8 cellular contexts compared by ENCODE assay signal in the genomic region with DNA sequence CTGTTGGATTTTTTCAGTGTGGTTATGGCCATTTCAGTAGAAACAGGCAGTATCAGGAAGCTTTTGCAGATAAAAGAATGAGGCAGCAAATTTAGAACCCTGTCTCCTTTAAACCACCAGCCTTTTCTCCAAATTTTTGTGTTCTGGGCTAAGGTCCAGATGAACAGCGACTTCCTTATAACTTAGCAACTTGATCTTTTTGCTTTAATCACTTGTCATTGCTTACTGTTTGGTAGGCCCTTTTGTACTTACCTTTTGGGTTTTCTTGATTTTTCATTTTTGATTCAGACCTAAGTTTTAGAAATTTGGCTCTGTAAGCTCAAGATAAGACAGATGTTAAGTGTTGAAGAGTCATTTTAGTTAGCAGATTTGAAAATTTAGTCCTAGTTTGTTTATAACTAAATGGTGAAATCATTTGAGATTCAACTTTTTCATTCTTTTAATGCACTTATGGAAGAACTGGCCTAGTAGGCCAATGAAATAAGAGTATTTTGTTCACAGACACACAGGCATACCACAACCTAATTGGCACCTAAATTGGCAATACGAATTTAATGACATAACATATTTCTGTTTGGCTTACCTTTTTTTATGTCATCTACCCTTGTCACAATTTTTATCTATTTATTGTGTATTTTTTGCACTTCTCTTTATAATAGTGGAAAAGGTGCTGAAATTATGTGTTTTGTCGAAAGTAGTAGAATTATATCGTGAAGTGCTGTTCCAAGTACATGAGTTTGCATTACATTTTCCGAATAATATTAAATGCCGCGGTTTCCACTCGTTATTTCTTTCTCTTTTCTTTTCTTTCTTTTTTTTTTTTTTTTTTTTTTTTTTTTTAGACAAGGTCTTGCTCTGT.
DNase-seq lines count a peak whose midpoint lies in the region; ATAC-seq and TF ChIP-seq lines count a peak whose summit lies in the region.

No MANE protein-coding gene starts in this region.

- H3K36me3 ChIP-seq in neutrophil, result peaks cover 5% of the 10 kb centered on the region

- ATAC-seq in HG03139 (IDR thresholded peaks at IDR 0.05; ENCODE audit: unreplicated experiment), result no peak

- no peaks in the 10 kb centered on the region for H3K27me3 ChIP-seq in neutrophil

- no peak for TF ChIP-seq POLR2A in NB4 (IDR thresholded peaks at IDR 0.05; ENCODE audit: extremely low read depth, insufficient read length)

- H3K4me1 ChIP-seq in neutrophil (ENCODE audit: control insufficient read depth in 1 of 2, insufficient read depth in 1 of 2, low read depth in 1 of 2, low read length in 1 of 2), result peaks cover 57 to 75% of the 10 kb centered on the region in 2 experiments

- peak overlapping the region; percentile 86 for H3K4me3 ChIP-seq in NB4 (ENCODE audit: low read depth, low read length)
- H3K4me3 ChIP-seq in neutrophil (ENCODE audit: low read depth in 1 of 2, low read length in 1 of 2), result peak overlapping the region; percentile 84 to 97

- DNase-seq in EH (ENCODE audit: low read depth) (peak; percentile 67), NB4 (ENCODE audit: low read depth) (peak; percentile 54), 8988T (no peak), NCI-H2227 (lab: John Stamatoyannopoulos, UW; ENCODE audit: unreplicated experiment) (no peak)
- DNase-seq in activated effector memory CD4-positive, alpha-beta T cell treated with Interleukin-2 at 50 U/mL for 16 hours, result no peak

- no peak for TF ChIP-seq CTCF in NB4 (IDR thresholded peaks at IDR 0.05; ENCODE audit: low read depth, low read length)
- TF ChIP-seq CTCF in neutrophil (IDR thresholded peaks at IDR 0.05), result no peak

- H3K27ac ChIP-seq in cingulate gyrus (ENCODE audit: low read depth, low read length) (peak overlapping the region; percentile 89), neutrophil (peak overlapping the region; percentile 99)

- H3K9me3 ChIP-seq in neutrophil, result no peaks in the 10 kb centered on the region

Comparison
In these comparisons a context has a peak if more than half of its experiments do, and no peak if none do; other contexts are left out.
1. DNase-seq: peak in EH (single experiment) and NB4 (single experiment); none in activated effector memory CD4-positive, alpha-beta T cell treated with Interleukin-2 at 50 U/mL for 16 hours (single experiment), 8988T (single experiment) and NCI-H2227 (single experiment).